Comparison of ENCODE assay signal across 2 cellular contexts in the genomic region with DNA sequence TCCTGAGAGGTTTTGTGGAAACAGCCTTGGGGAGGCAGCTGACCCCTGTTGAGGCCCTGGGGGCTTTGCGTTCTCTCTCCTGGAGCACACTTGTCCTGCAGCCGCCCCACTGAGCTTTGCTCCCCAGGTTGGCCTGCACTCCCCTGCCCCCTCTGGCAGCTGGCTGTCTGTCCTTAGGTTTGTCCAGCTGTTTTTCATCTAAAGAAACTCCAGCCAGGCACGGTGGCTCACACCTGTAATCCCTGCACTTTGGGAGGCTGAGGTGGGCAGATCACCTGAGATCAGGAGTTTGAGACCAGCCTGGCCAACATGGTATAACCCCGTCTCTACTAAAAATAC.
TF ChIP-seq lines count a peak whose summit lies in the region.
"Not testable (repeated sequence)": the region's sequence is repeated elsewhere in the genome, so short reads cannot be mapped to it uniquely, and the experiment has no call there.

No MANE protein-coding gene starts in this region.

TF ChIP-seq in WTC11, 78 proteins besides CTCF, POLR2A, EP300 and RAD21:
- 0 out of 2 replicates have a peak, but pooled peaks have one; percentile 27 for TF ChIP-seq GTF2I (CRISPR knock-in tag; conservative IDR thresholded peaks at IDR 0.05)

TF ChIP-seq in HepG2, 621 proteins besides CTCF, POLR2A, EP300 and RAD21 (continues in another document):
- TF ChIP-seq, protein P1, sequence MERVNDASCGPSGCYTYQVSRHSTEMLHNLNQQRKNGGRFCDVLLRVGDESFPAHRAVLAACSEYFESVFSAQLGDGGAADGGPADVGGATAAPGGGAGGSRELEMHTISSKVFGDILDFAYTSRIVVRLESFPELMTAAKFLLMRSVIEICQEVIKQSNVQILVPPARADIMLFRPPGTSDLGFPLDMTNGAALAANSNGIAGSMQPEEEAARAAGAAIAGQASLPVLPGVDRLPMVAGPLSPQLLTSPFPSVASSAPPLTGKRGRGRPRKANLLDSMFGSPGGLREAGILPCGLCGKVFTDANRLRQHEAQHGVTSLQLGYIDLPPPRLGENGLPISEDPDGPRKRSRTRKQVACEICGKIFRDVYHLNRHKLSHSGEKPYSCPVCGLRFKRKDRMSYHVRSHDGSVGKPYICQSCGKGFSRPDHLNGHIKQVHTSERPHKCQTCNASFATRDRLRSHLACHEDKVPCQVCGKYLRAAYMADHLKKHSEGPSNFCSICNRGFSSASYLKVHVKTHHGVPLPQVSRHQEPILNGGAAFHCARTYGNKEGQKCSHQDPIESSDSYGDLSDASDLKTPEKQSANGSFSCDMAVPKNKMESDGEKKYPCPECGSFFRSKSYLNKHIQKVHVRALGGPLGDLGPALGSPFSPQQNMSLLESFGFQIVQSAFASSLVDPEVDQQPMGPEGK (CRISPR knock-in tag; IDR thresholded peaks at IDR 0.05): peak; percentile 55; the same call in 1 of the 2 replicates
- TF ChIP-seq EEA1 (CRISPR knock-in tag; IDR thresholded peaks at IDR 0.05; ENCODE audit: borderline replicate concordance): 0 out of 2 replicates have a peak, but pooled peaks have one; percentile 43
- TF ChIP-seq ZMYM3 (CRISPR knock-in tag; IDR thresholded peaks at IDR 0.05): peak; percentile 74
- peak; percentile 75 for TF ChIP-seq HNF4A (CRISPR knock-in tag; IDR thresholded peaks at IDR 0.05)
- TF ChIP-seq, protein P2, sequence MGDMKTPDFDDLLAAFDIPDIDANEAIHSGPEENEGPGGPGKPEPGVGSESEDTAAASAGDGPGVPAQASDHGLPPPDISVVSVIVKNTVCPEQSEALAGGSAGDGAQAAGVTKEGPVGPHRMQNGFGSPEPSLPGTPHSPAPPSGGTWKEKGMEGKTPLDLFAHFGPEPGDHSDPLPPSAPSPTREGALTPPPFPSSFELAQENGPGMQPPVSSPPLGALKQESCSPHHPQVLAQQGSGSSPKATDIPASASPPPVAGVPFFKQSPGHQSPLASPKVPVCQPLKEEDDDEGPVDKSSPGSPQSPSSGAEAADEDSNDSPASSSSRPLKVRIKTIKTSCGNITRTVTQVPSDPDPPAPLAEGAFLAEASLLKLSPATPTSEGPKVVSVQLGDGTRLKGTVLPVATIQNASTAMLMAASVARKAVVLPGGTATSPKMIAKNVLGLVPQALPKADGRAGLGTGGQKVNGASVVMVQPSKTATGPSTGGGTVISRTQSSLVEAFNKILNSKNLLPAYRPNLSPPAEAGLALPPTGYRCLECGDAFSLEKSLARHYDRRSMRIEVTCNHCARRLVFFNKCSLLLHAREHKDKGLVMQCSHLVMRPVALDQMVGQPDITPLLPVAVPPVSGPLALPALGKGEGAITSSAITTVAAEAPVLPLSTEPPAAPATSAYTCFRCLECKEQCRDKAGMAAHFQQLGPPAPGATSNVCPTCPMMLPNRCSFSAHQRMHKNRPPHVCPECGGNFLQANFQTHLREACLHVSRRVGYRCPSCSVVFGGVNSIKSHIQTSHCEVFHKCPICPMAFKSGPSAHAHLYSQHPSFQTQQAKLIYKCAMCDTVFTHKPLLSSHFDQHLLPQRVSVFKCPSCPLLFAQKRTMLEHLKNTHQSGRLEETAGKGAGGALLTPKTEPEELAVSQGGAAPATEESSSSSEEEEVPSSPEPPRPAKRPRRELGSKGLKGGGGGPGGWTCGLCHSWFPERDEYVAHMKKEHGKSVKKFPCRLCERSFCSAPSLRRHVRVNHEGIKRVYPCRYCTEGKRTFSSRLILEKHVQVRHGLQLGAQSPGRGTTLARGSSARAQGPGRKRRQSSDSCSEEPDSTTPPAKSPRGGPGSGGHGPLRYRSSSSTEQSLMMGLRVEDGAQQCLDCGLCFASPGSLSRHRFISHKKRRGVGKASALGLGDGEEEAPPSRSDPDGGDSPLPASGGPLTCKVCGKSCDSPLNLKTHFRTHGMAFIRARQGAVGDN (CRISPR knock-in tag; IDR thresholded peaks at IDR 0.05): peak; percentile 6; the same call in 1 of the 2 replicates
- TF ChIP-seq, protein P3, sequence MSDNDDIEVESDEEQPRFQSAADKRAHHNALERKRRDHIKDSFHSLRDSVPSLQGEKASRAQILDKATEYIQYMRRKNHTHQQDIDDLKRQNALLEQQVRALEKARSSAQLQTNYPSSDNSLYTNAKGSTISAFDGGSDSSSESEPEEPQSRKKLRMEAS (IDR thresholded peaks at IDR 0.05): peak; percentile 11; the same call in 1 of the 2 replicates
- 0 out of 2 replicates have a peak, but pooled peaks have one; percentile 48 for TF ChIP-seq ZSCAN31 (CRISPR knock-in tag; IDR thresholded peaks at IDR 0.05; ENCODE audit: low read depth)
- TF ChIP-seq ZNF30 (CRISPR knock-in tag; IDR thresholded peaks at IDR 0.05): 0 out of 2 replicates have a peak, but pooled peaks have one; percentile 8
- peak; percentile 25; the same call in 1 of the 2 replicates for TF ChIP-seq HNF4G (IDR thresholded peaks at IDR 0.05; ENCODE audit: borderline replicate concordance, low read depth, low read length)
- TF ChIP-seq HNF4G (CRISPR knock-in tag; IDR thresholded peaks at IDR 0.05; ENCODE audit: borderline replicate concordance, low read depth); LCORL (IDR thresholded peaks at IDR 0.05): not testable (repeated sequence)
- TF ChIP-seq, protein P4, sequence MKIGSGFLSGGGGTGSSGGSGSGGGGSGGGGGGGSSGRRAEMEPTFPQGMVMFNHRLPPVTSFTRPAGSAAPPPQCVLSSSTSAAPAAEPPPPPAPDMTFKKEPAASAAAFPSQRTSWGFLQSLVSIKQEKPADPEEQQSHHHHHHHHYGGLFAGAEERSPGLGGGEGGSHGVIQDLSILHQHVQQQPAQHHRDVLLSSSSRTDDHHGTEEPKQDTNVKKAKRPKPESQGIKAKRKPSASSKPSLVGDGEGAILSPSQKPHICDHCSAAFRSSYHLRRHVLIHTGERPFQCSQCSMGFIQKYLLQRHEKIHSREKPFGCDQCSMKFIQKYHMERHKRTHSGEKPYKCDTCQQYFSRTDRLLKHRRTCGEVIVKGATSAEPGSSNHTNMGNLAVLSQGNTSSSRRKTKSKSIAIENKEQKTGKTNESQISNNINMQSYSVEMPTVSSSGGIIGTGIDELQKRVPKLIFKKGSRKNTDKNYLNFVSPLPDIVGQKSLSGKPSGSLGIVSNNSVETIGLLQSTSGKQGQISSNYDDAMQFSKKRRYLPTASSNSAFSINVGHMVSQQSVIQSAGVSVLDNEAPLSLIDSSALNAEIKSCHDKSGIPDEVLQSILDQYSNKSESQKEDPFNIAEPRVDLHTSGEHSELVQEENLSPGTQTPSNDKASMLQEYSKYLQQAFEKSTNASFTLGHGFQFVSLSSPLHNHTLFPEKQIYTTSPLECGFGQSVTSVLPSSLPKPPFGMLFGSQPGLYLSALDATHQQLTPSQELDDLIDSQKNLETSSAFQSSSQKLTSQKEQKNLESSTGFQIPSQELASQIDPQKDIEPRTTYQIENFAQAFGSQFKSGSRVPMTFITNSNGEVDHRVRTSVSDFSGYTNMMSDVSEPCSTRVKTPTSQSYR (CRISPR knock-in tag; IDR thresholded peaks at IDR 0.05; ENCODE audit: borderline replicate concordance): peak; percentile 54; the same call in 1 of the 2 replicates
- 0 out of 2 replicates have a peak, but pooled peaks have one; percentile 50 for TF ChIP-seq BRD4 (CRISPR knock-in tag; IDR thresholded peaks at IDR 0.05)
- TF ChIP-seq NCOA1 (CRISPR knock-in tag; IDR thresholded peaks at IDR 0.05): 0 out of 2 replicates have a peak, but pooled peaks have one; percentile 10
- 0 out of 2 replicates have a peak, but pooled peaks have one; percentile 11 for TF ChIP-seq LCORL (CRISPR knock-in tag; IDR thresholded peaks at IDR 0.05)
- 0 out of 2 replicates have a peak, but pooled peaks have one; percentile 41 for TF ChIP-seq ADNP (CRISPR knock-in tag; IDR thresholded peaks at IDR 0.05)
- TF ChIP-seq ZNF7 (CRISPR knock-in tag; IDR thresholded peaks at IDR 0.05): peak; percentile 86
- peak; percentile 100 for TF ChIP-seq ZNF329 (CRISPR knock-in tag; IDR thresholded peaks at IDR 0.05; ENCODE audit: low read depth)
- TF ChIP-seq ZNF550 (CRISPR knock-in tag; IDR thresholded peaks at IDR 0.05; ENCODE audit: borderline replicate concordance): 0 out of 2 replicates have a peak, but pooled peaks have one; percentile 4
- TF ChIP-seq, protein P5, sequence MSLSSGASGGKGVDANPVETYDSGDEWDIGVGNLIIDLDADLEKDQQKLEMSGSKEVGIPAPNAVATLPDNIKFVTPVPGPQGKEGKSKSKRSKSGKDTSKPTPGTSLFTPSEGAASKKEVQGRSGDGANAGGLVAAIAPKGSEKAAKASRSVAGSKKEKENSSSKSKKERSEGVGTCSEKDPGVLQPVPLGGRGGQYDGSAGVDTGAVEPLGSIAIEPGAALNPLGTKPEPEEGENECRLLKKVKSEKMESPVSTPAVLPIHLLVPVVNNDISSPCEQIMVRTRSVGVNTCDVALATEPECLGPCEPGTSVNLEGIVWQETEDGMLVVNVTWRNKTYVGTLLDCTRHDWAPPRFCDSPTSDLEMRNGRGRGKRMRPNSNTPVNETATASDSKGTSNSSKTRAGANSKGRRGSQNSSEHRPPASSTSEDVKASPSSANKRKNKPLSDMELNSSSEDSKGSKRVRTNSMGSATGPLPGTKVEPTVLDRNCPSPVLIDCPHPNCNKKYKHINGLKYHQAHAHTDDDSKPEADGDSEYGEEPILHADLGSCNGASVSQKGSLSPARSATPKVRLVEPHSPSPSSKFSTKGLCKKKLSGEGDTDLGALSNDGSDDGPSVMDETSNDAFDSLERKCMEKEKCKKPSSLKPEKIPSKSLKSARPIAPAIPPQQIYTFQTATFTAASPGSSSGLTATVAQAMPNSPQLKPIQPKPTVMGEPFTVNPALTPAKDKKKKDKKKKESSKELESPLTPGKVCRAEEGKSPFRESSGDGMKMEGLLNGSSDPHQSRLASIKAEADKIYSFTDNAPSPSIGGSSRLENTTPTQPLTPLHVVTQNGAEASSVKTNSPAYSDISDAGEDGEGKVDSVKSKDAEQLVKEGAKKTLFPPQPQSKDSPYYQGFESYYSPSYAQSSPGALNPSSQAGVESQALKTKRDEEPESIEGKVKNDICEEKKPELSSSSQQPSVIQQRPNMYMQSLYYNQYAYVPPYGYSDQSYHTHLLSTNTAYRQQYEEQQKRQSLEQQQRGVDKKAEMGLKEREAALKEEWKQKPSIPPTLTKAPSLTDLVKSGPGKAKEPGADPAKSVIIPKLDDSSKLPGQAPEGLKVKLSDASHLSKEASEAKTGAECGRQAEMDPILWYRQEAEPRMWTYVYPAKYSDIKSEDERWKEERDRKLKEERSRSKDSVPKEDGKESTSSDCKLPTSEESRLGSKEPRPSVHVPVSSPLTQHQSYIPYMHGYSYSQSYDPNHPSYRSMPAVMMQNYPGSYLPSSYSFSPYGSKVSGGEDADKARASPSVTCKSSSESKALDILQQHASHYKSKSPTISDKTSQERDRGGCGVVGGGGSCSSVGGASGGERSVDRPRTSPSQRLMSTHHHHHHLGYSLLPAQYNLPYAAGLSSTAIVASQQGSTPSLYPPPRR (CRISPR knock-in tag; IDR thresholded peaks at IDR 0.05; ENCODE audit: borderline replicate concordance): peak; percentile 18; the same call in 1 of the 2 replicates
- TF ChIP-seq, protein P6, sequence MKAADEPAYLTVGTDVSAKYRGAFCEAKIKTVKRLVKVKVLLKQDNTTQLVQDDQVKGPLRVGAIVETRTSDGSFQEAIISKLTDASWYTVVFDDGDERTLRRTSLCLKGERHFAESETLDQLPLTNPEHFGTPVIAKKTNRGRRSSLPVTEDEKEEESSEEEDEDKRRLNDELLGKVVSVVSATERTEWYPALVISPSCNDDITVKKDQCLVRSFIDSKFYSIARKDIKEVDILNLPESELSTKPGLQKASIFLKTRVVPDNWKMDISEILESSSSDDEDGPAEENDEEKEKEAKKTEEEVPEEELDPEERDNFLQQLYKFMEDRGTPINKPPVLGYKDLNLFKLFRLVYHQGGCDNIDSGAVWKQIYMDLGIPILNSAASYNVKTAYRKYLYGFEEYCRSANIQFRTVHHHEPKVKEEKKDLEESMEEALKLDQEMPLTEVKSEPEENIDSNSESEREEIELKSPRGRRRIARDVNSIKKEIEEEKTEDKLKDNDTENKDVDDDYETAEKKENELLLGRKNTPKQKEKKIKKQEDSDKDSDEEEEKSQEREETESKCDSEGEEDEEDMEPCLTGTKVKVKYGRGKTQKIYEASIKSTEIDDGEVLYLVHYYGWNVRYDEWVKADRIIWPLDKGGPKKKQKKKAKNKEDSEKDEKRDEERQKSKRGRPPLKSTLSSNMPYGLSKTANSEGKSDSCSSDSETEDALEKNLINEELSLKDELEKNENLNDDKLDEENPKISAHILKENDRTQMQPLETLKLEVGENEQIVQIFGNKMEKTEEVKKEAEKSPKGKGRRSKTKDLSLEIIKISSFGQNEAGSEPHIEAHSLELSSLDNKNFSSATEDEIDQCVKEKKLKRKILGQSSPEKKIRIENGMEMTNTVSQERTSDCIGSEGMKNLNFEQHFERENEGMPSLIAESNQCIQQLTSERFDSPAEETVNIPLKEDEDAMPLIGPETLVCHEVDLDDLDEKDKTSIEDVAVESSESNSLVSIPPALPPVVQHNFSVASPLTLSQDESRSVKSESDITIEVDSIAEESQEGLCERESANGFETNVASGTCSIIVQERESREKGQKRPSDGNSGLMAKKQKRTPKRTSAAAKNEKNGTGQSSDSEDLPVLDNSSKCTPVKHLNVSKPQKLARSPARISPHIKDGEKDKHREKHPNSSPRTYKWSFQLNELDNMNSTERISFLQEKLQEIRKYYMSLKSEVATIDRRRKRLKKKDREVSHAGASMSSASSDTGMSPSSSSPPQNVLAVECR (CRISPR knock-in tag; IDR thresholded peaks at IDR 0.05; ENCODE audit: borderline replicate concordance): peak; percentile 17; the same call in 1 of the 2 replicates
- 0 out of 2 replicates have a peak, but pooled peaks have one; percentile 43 for TF ChIP-seq DNMT1 (CRISPR knock-in tag; IDR thresholded peaks at IDR 0.05)
- peak; percentile 7; the same call in 1 of the 2 replicates for TF ChIP-seq STAG1 (CRISPR knock-in tag; IDR thresholded peaks at IDR 0.05)
- peak; percentile 87 for TF ChIP-seq ZNF460 (CRISPR knock-in tag; IDR thresholded peaks at IDR 0.05; ENCODE audit: borderline replicate concordance)
- 0 out of 2 replicates have a peak, but pooled peaks have one; percentile 7 for TF ChIP-seq ZFY (CRISPR knock-in tag; IDR thresholded peaks at IDR 0.05)
- TF ChIP-seq, protein P7, sequence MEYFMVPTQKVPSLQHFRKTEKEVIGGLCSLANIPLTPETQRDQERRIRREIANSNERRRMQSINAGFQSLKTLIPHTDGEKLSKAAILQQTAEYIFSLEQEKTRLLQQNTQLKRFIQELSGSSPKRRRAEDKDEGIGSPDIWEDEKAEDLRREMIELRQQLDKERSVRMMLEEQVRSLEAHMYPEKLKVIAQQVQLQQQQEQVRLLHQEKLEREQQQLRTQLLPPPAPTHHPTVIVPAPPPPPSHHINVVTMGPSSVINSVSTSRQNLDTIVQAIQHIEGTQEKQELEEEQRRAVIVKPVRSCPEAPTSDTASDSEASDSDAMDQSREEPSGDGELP (IDR thresholded peaks at IDR 0.05; ENCODE audit: borderline replicate concordance, low read depth): peak; percentile 65; the same call in 1 of the 2 replicates
